ENCODE assay signal across 30 cellular contexts in the genomic region with DNA sequence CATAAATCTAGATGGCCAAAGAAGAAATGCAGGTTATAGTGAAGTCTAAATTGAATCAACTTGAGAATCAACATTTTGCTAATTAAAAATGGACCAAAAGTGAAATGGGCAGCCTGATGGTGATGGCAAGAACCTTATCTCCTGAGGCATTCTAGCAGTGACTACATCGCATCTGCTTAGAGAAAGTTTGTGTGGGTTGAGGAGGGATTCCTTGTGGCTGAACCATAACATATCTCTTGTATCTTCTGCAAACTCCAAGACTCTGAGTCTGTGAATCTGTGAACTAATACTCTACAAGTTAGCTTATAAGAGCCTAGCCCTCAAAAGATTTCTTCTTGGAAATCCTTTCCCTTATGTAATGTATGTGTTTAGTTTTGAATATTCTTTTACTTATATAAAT.
"Had no signal": no experiment of that assay in that cellular context is flagged by ENCODE, and none has a peak within 500 bp of the region (broad histone marks: within the 10 kb centered on the region; RNA-seq: fewer than 3 reads in every experiment).

No MANE protein-coding gene starts in this region.

- H3K4me3 ChIP-seq: body of pancreas, esophagus squamous epithelium, gastrocnemius medialis, hepatocyte, ovary, prostate gland, sigmoid colon, suprapubic skin, tibial artery, upper lobe of right lung had no signal

- DNase-seq: activated CD4-positive, alpha-beta memory T cell treated with anti-CD3 and anti-CD28 coated beads for 36 hours; activated CD4-positive, alpha-beta T cell treated with anti-CD3 and anti-CD28 coated beads, Interleukin-2, amount 10 ng/mL, durations not matched to agents 24 days and 14 days; activated CD4-positive, CD25-positive, alpha-beta regulatory T cell treated with anti-CD3 and anti-CD28 coated beads, Interleukin-2, amount 50 U/mL, for 72 hours; activated CD8-positive, alpha-beta memory T cell treated with anti-CD3 and anti-CD28 coated beads, Interleukin-2, amount 50 U/mL, for 4 hours; activated gamma-delta T cell treated with Interleukin-2 at 50 U/mL for 16 hours; activated naive CD8-positive, alpha-beta T cell treated with anti-CD3 and anti-CD28 coated beads, Interleukin-2, amount 50 U/mL, for 24 hours; activated T-cell treated with anti-CD3 and anti-CD28 coated beads, Interleukin-2, amount 50 U/mL, for 1 hour; anterior cingulate cortex; body of pancreas; esophagus squamous epithelium; gastrocnemius medialis; glutamatergic neuron; kidney; left colon; naive B cell; nephron progenitor cell; ovary; sigmoid colon; stimulated activated naive CD4-positive, alpha-beta T cell; T-helper 9 cell; tibial artery; upper lobe of right lung had no signal

- H3K36me3 Mint-ChIP-seq: activated CD4-positive, alpha-beta memory T cell treated with anti-CD3 and anti-CD28 coated beads for 36 hours; activated naive CD4-positive, alpha-beta T cell treated with anti-CD3 and anti-CD28 coated beads, Interleukin-2, amount 50 U/mL, for 24 hours; naive B cell had no signal

- H3K9me3 ChIP-seq: body of pancreas, esophagus squamous epithelium, gastrocnemius medialis, neutrophil, ovary, prostate gland, sigmoid colon, suprapubic skin, tibial artery, upper lobe of right lung had no signal

- H3K9me3 Mint-ChIP-seq: activated CD4-positive, alpha-beta memory T cell treated with anti-CD3 and anti-CD28 coated beads for 36 hours; activated CD4-positive, alpha-beta T cell treated with anti-CD3 and anti-CD28 coated beads, Interleukin-2, amount 10 ng/mL, durations not matched to agents 24 days and 14 days; activated naive CD4-positive, alpha-beta T cell treated with anti-CD3 and anti-CD28 coated beads, Interleukin-2, amount 50 U/mL, for 24 hours; activated naive CD8-positive, alpha-beta T cell treated with anti-CD3 and anti-CD28 coated beads, Interleukin-2, amount 50 U/mL, for 24 hours; mesothelial cell of epicardium had no signal

- H2AFZ ChIP-seq: hepatocyte had no signal

- H3K27me3 ChIP-seq: body of pancreas, esophagus squamous epithelium, gastrocnemius medialis, hepatocyte, neutrophil, ovary, sigmoid colon, suprapubic skin, tibial artery, upper lobe of right lung had no signal

- H3K27ac ChIP-seq: body of pancreas, esophagus squamous epithelium, gastrocnemius medialis, hepatocyte, neutrophil, ovary, prostate gland, sigmoid colon, suprapubic skin, tibial artery, upper lobe of right lung had no signal

- H3K4me2 ChIP-seq: hepatocyte had no signal

- H3K79me2 ChIP-seq: hepatocyte had no signal

- H3K4me1 ChIP-seq: body of pancreas, esophagus squamous epithelium, prostate gland, suprapubic skin, upper lobe of right lung had no signal

- H3K27ac Mint-ChIP-seq: activated CD4-positive, alpha-beta memory T cell treated with anti-CD3 and anti-CD28 coated beads for 36 hours; activated CD4-positive, alpha-beta T cell treated with anti-CD3 and anti-CD28 coated beads, Interleukin-2, amount 10 ng/mL, durations not matched to agents 24 days and 14 days; activated naive CD4-positive, alpha-beta T cell treated with anti-CD3 and anti-CD28 coated beads, Interleukin-2, amount 50 U/mL, for 24 hours; activated naive CD8-positive, alpha-beta T cell treated with anti-CD3 and anti-CD28 coated beads, Interleukin-2, amount 50 U/mL, for 24 hours; dendritic cell treated with granulocyte-macrophage colony-stimulating factor and Interleukin-4, amounts not matched to agents 40 ng/mL and 50 ng/mL, for 4 days; mesothelial cell of epicardium; naive B cell; nephron progenitor cell; T-helper 1 cell treated with Interleukin-12 subunit alpha and Interleukin-12 subunit beta and Interleukin-4 antibody, amounts not matched to agents 30 μg/mL and 1 μg/mL, for 36 hours had no signal

- H3K27me3 Mint-ChIP-seq: activated CD4-positive, alpha-beta memory T cell treated with anti-CD3 and anti-CD28 coated beads for 36 hours; activated CD4-positive, alpha-beta T cell treated with anti-CD3 and anti-CD28 coated beads, Interleukin-2, amount 10 ng/mL, durations not matched to agents 24 days and 14 days; activated naive CD4-positive, alpha-beta T cell treated with anti-CD3 and anti-CD28 coated beads, Interleukin-2, amount 50 U/mL, for 24 hours; dendritic cell treated with granulocyte-macrophage colony-stimulating factor and Interleukin-4, amounts not matched to agents 40 ng/mL and 50 ng/mL, for 4 days; naive B cell had no signal

- H3K4me3 Mint-ChIP-seq: activated CD4-positive, alpha-beta memory T cell treated with anti-CD3 and anti-CD28 coated beads for 36 hours; activated CD4-positive, alpha-beta T cell treated with anti-CD3 and anti-CD28 coated beads, Interleukin-2, amount 10 ng/mL, durations not matched to agents 24 days and 14 days; activated naive CD4-positive, alpha-beta T cell treated with anti-CD3 and anti-CD28 coated beads, Interleukin-2, amount 50 U/mL, for 24 hours; activated naive CD8-positive, alpha-beta T cell treated with anti-CD3 and anti-CD28 coated beads, Interleukin-2, amount 50 U/mL, for 24 hours; dendritic cell treated with granulocyte-macrophage colony-stimulating factor and Interleukin-4, amounts not matched to agents 40 ng/mL and 50 ng/mL, for 4 days; mesothelial cell of epicardium; naive B cell; nephron progenitor cell; T-helper 1 cell treated with Interleukin-12 subunit alpha and Interleukin-12 subunit beta and Interleukin-4 antibody, amounts not matched to agents 30 μg/mL and 1 μg/mL, for 36 hours had no signal

- H3K4me1 Mint-ChIP-seq: activated CD4-positive, alpha-beta T cell treated with anti-CD3 and anti-CD28 coated beads, Interleukin-2, amount 10 ng/mL, durations not matched to agents 24 days and 14 days; activated naive CD4-positive, alpha-beta T cell treated with anti-CD3 and anti-CD28 coated beads, Interleukin-2, amount 50 U/mL, for 24 hours; activated naive CD8-positive, alpha-beta T cell treated with anti-CD3 and anti-CD28 coated beads, Interleukin-2, amount 50 U/mL, for 24 hours; naive B cell had no signal

- H3K36me3 ChIP-seq: esophagus squamous epithelium, neutrophil, ovary, prostate gland, sigmoid colon, suprapubic skin, upper lobe of right lung had no signal
